15 cellular contexts compared by ENCODE assay signal in the genomic region with DNA sequence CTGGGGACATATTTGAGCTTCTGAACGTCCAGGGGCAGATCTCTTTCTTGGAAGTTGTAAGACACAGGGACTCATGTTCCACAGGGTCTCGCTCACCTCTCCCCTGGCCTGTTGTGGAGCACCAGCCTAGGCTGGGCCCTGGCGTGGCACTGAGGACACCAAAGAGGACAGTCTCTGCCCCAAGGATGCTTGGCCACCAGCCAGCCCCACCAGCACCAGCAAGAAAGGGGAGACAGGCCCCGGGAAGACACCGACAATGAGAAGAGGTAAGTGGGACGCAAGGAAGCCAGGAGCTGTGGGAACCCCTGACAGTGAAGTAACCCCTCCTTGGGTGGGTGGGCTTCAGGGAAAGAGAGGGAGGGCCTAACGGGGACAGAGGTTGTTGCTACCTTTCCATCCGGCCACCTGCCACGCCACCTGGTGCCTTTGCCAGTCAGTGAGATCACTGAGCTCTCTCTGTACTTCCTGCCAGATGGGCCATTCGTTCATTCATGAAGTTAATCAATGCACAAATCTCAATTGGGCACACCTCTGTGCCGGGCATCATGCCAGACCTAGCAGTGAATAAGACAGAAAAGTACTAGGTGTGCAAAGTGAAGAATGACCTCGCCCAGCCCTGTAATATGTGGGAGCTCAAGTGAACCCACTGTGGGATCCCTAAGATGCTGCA. TPM values are rescaled to one million over a fixed set of nuclear protein-coding genes. Genes with fewer than 3 reads are reported as not detected.
DNase-seq lines count a peak whose midpoint lies in the region; ATAC-seq, FAIRE-seq and TF ChIP-seq lines count a peak whose summit lies in the region.
"Had no signal": no experiment of that assay in that cellular context is flagged by ENCODE, and none has a peak within 500 bp of the region (broad histone marks: within the 10 kb centered on the region; RNA-seq: fewer than 3 reads in every experiment).

No MANE protein-coding gene starts in this region.

- H3K27ac Mint-ChIP-seq in stimulated activated naive B cell treated with anti-CD40 and anti-IgM and Interleukin-4, amounts not matched to agents 10 μg/mL and 1 μg/mL and 100 μg/mL, for 72 hours: no peak overlapping the region

- intact Hi-C loops in body of pancreas (cut with DNase I): no loop called here

- peaks cover 37 to 60% of the 10 kb centered on the region in 2 donors for H3K27me3 Mint-ChIP-seq in stimulated activated naive B cell treated with anti-CD40 and anti-IgM and Interleukin-4, amounts not matched to agents 10 μg/mL and 1 μg/mL and 100 μg/mL, for 72 hours

- H3K27ac ChIP-seq in body of pancreas (peak overlapping the region in 2 of 4 donors; percentile 26 to 68), small intestine (ENCODE audit: low read depth in 1 of 2, low read length in 1 of 2) (peak overlapping the region in 1 of 2 donors; percentile 57)
- H3K27ac ChIP-seq: gastrocnemius medialis, ovary had no signal

- no peak for TF ChIP-seq POLR2A in body of pancreas (IDR thresholded peaks at IDR 0.05)

- H3K36me3 Mint-ChIP-seq in stimulated activated naive B cell treated with anti-CD40 and anti-IgM and Interleukin-4, amounts not matched to agents 10 μg/mL and 1 μg/mL and 100 μg/mL, for 72 hours: no peaks in the 10 kb centered on the region

- H3K4me1 ChIP-seq in body of pancreas (peaks cover 20% of the 10 kb centered on the region), small intestine (ENCODE audit: control insufficient read depth in 2 of 2, insufficient read depth in 1 of 2, low read depth in 1 of 2, low read length in 1 of 2) (no peaks in the 10 kb centered on the region)

- H3K27me3 ChIP-seq in body of pancreas (no peaks in the 10 kb centered on the region), small intestine (ENCODE audit: control insufficient read depth in 2 of 2, insufficient read depth in 2 of 2, low read length in 2 of 2) (no peaks in the 10 kb centered on the region)
- H3K27me3 ChIP-seq: gastrocnemius medialis, ovary had no signal

- DNase-seq in NCI-H82 (lab: John Stamatoyannopoulos, UW) (peak; percentile 7), NCI-H82 treated with DMSO at 0.1 percent for 48 hours (lab: John Stamatoyannopoulos, UW; ENCODE audit: unreplicated experiment) (no peak), NCI-H345 (lab: John Stamatoyannopoulos, UW) (peak; percentile 92), body of pancreas (peak; percentile 59 to 76 (median 75)), small intestine (peak; percentile 99), NK-92 (lab: John Stamatoyannopoulos, UW; ENCODE audit: unreplicated experiment) (no peak), AG20443 (ENCODE audit: low spot score) (no peak)
- no peak for DNase-seq in stimulated activated naive B cell treated with anti-CD40 and anti-IgM and Interleukin-4, amounts not matched to agents 10 μg/mL and 1 μg/mL and 100 μg/mL, for 72 hours
- DNase-seq: activated naive CD4-positive, alpha-beta T cell treated with anti-CD3 and anti-CD28 coated beads, Interleukin-2, amount 50 U/mL, for 16 hours; effector memory CD8-positive, alpha-beta T cell; gastrocnemius medialis; HCEC 1CT; ovary had no signal

- peak; percentile 69 for ATAC-seq in body of pancreas
- ATAC-seq in stimulated activated naive B cell treated with anti-CD40 and anti-IgM and Interleukin-4, amounts not matched to agents 10 μg/mL and 1 μg/mL and 100 μg/mL, for 72 hours (replicated peaks): no peak
- ATAC-seq: effector memory CD8-positive, alpha-beta T cell; gastrocnemius medialis had no signal

- H3K36me3 ChIP-seq in body of pancreas (replicated peaks in 1 of 2; ENCODE audit: insufficient read depth in 1 of 2, low read depth in 2 of 2): no peaks in the 10 kb centered on the region
- H3K36me3 ChIP-seq in small intestine (ENCODE audit: control insufficient read depth in 2 of 2, insufficient read depth in 2 of 2, low read length in 2 of 2): no peaks in the 10 kb centered on the region
- H3K36me3 ChIP-seq: gastrocnemius medialis, ovary had no signal

- no peak overlapping the region for H3K4me3 ChIP-seq in body of pancreas
- H3K4me3 ChIP-seq in small intestine (ENCODE audit: low read depth in 1 of 2, low read length in 2 of 2): no peak overlapping the region
- H3K4me3 ChIP-seq: gastrocnemius medialis, ovary had no signal

- WGBS in body of pancreas, 2 donors: 56 to 66% methylated on average over 10 to 12 of the region's 12 CpGs
- 17 to 65% (median 41%) methylated on average over 12 of the region's 12 CpGs for WGBS in small intestine, 3 donors

- H3K4me1 Mint-ChIP-seq in stimulated activated naive B cell treated with anti-CD40 and anti-IgM and Interleukin-4, amounts not matched to agents 10 μg/mL and 1 μg/mL and 100 μg/mL, for 72 hours: no peaks in the 10 kb centered on the region

- TF ChIP-seq CTCF in body of pancreas (IDR thresholded peaks at IDR 0.05): peak in 2 of 7 experiments; percentile 3 to 4

- no peaks in the 10 kb centered on the region for H3K9me3 Mint-ChIP-seq in stimulated activated naive B cell treated with anti-CD40 and anti-IgM and Interleukin-4, amounts not matched to agents 10 μg/mL and 1 μg/mL and 100 μg/mL, for 72 hours
- H3K9me3 Mint-ChIP-seq: effector memory CD8-positive, alpha-beta T cell had no signal

- H3K9me3 ChIP-seq in body of pancreas (no peaks in the 10 kb centered on the region), small intestine (ENCODE audit: control insufficient read depth, low read depth) (no peaks in the 10 kb centered on the region)
- H3K9me3 ChIP-seq: gastrocnemius medialis, ovary had no signal

- H3K4me3 Mint-ChIP-seq in stimulated activated naive B cell treated with anti-CD40 and anti-IgM and Interleukin-4, amounts not matched to agents 10 μg/mL and 1 μg/mL and 100 μg/mL, for 72 hours: no peak overlapping the region
- H3K4me3 Mint-ChIP-seq: effector memory CD8-positive, alpha-beta T cell had no signal

- FAIRE-seq in small intestine (lab: Jason Lieb, UNC): no peak

RNA-seq across cellular contexts. Expression of gene APOL5, which starts 11.1 kb away (rescaled TPM):
- not detected for total RNA-seq in body of pancreas
- polyA plus RNA-seq in small intestine: not detected
- total RNA-seq: A673, ovary, temporal lobe had no signal
- polyA plus RNA-seq: ovary had no signal

Comparison
In these comparisons a context has a peak if more than half of its experiments do, and no peak if none do; other contexts are left out.
1. DNase-seq: peak in NCI-H82 (single experiment), NCI-H345 (single experiment), body of pancreas (4 of 4) and small intestine (single experiment); none in NCI-H82 treated with DMSO at 0.1 percent for 48 hours (single experiment), NK-92 (single experiment), AG20443 (single experiment) and stimulated activated naive B cell treated with anti-CD40 and anti-IgM and Interleukin-4, amounts not matched to agents 10 μg/mL and 1 μg/mL and 100 μg/mL, for 72 hours (single experiment).